ENCODE assay signal across 9 cellular contexts in the genomic region with DNA sequence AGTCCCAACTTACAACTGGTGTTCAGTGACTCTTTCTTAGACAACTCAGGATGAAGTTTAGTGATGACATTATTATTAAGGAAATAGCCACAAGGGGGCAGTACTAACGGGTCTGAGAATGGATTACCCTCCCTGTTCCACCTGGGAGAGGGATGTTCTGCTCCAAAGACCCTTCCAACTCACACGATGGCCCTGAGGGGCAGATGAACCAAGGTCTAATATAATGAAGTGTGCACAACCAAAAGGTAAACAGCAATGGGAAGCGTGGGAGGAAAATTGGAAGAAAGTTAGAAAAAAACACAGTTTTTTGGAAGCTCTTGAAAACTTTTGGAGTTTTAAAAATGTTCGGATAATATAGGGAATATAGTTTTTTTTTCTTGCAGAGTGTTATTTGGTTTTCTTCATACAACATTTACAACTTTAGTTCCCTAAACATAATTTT. TPM values are rescaled to one million over a fixed set of nuclear protein-coding genes. Genes with fewer than 3 reads are reported as not detected.
DNase-seq lines count a peak whose midpoint lies in the region; ATAC-seq, FAIRE-seq and TF ChIP-seq lines count a peak whose summit lies in the region.
"Had no signal": no experiment of that assay in that cellular context is flagged by ENCODE, and none has a peak within 500 bp of the region (broad histone marks: within the 10 kb centered on the region; RNA-seq: fewer than 3 reads in every experiment).

No MANE protein-coding gene starts in this region.

- no peak overlapping the region for H3K4me2 ChIP-seq in H9 (ENCODE audit: insufficient read depth, insufficient read length, low read length)
- no peak overlapping the region for H3K4me2 ChIP-seq in mammary epithelial cell (ENCODE audit: insufficient read depth, low read depth, low read length)

- no peaks in the 10 kb centered on the region for H3K36me3 Mint-ChIP-seq in H9 (ENCODE audit: insufficient read depth in 1 of 3, low read depth in 3 of 3)

- no peaks in the 10 kb centered on the region for H3K9me3 ChIP-seq in H9 (ENCODE audit: control insufficient read depth, low read depth, low read length)
- no peaks in the 10 kb centered on the region for H3K9me3 ChIP-seq in mammary epithelial cell (replicated peaks; ENCODE audit: insufficient read depth, low read length)
- H3K9me3 ChIP-seq in liver (ENCODE audit: control insufficient read depth in 4 of 4, low read length in 3 of 4) = no peaks in the 10 kb centered on the region

- DNase-seq in D721Med (ENCODE audit: insufficient read length, low spot score) (peak; percentile 57), H9 (no peak), NOMO-1 treated with DMSO at 0.1 percent for 48 hours (lab: John Stamatoyannopoulos, UW; ENCODE audit: unreplicated experiment) (peak; percentile 26), mammary epithelial cell (peak; percentile 17)

- no peak overlapping the region for H4K5ac ChIP-seq in H9 (ENCODE audit: insufficient read length, low read depth, low read length)

- no peak overlapping the region for H4K8ac ChIP-seq in H9 (replicated peaks; ENCODE audit: insufficient read length, low read depth, low read length)

- no peak overlapping the region for H2BK15ac ChIP-seq in H9 (ENCODE audit: low read depth, low read length)

- no peaks in the 10 kb centered on the region for H3K79me1 ChIP-seq in H9 (ENCODE audit: insufficient read depth, low read depth, low read length, poor library complexity, severe bottlenecking)

- in situ Hi-C loops in mammary epithelial cell (cut with MboI; ENCODE audit: low sequenced_read_pairs in 2 of 2) = no loop called here

- ATAC-seq in HG03196 (IDR thresholded peaks at IDR 0.05; ENCODE audit: unreplicated experiment) (no peak), HG02840 (IDR thresholded peaks at IDR 0.05; ENCODE audit: low FRiP score, unreplicated experiment) (no peak), GM18502 (IDR thresholded peaks at IDR 0.05; ENCODE audit: poor library complexity, unreplicated experiment) (no peak)

- H2BK12ac ChIP-seq in H9 (ENCODE audit: insufficient read length, low read depth, low read length) = no peak overlapping the region

- H4K20me1 ChIP-seq in H9 (ENCODE audit: control insufficient read depth, insufficient read depth, insufficient read length) = no peaks in the 10 kb centered on the region
- H4K20me1 ChIP-seq in mammary epithelial cell (ENCODE audit: insufficient read depth, low read length) = no peaks in the 10 kb centered on the region

- H3K9ac ChIP-seq in H9 (ENCODE audit: extremely low read depth, insufficient read length, low read length) (no peak overlapping the region), mammary epithelial cell (ENCODE audit: insufficient read depth, low read length) (no peak overlapping the region), liver (ENCODE audit: low read depth in 1 of 2, low read length in 2 of 2) (no peak overlapping the region)

- no peak overlapping the region for H3T11ph ChIP-seq in H9 (ENCODE audit: low read length)

- H3K23ac ChIP-seq in H9 (ENCODE audit: insufficient read length, low read depth, low read length) = no peak overlapping the region

- H3K27ac Mint-ChIP-seq in H9 = no peak overlapping the region

- H3K23me2 ChIP-seq in H9 (ENCODE audit: insufficient read length, low read depth, low read length, poor library complexity, severe bottlenecking) = no peaks in the 10 kb centered on the region

- H2AFZ ChIP-seq in H9 (ENCODE audit: low read length) (no peak overlapping the region), mammary epithelial cell (ENCODE audit: low read depth, low read length) (no peak overlapping the region)

- H2BK20ac ChIP-seq in H9 (ENCODE audit: low read depth, low read length, poor library complexity, severe bottlenecking) = no peak overlapping the region

- H3K18ac ChIP-seq in H9 (ENCODE audit: insufficient read length, low read depth, low read length) = no peak overlapping the region

- H3K4me3 Mint-ChIP-seq in H9 = no peak overlapping the region

- no peak overlapping the region for H3K4me3 ChIP-seq in mammary epithelial cell (replicated peaks in 1 of 3; ENCODE audit: insufficient read depth in 1 of 3, low read depth in 2 of 3, low read length in 3 of 3)
- H3K4me3 ChIP-seq in liver (ENCODE audit: low read depth in 1 of 3, low read length in 3 of 3) = no peak overlapping the region

- WGBS in H9 (ENCODE audit: extremely low coverage, insufficient read length, low lambda C conversion rate) = 100% methylated on average over 1 of the region's 4 CpGs
- WGBS in mammary epithelial cell (ENCODE audit: low coverage, missing lambda C conversion rate) = 25% methylated on average over 4 of the region's 4 CpGs
- WGBS in liver = 31% methylated on average over 4 of the region's 4 CpGs

- H3K9me3 Mint-ChIP-seq in H9 = no peaks in the 10 kb centered on the region

- H3K4ac ChIP-seq in H9 (ENCODE audit: low read depth, low read length) = no peak overlapping the region

- H3K27me3 Mint-ChIP-seq in H9 (ENCODE audit: low read depth) = peaks cover 4% of the 10 kb centered on the region

- peak; percentile 65 to 77 for TF ChIP-seq RAD21 in liver (IDR thresholded peaks at IDR 0.05)

- H3K36me3 ChIP-seq in mammary epithelial cell (ENCODE audit: insufficient read depth, low read length) (no peaks in the 10 kb centered on the region), liver (ENCODE audit: control insufficient read depth in 4 of 4, insufficient read depth in 3 of 4, low read depth in 1 of 4, low read length in 3 of 4) (no peaks in the 10 kb centered on the region)

- H3K27ac ChIP-seq in H9 (ENCODE audit: insufficient read length, low read depth, low read length) (no peak overlapping the region), mammary epithelial cell (ENCODE audit: insufficient read depth, low read depth, low read length) (no peak overlapping the region), liver (ENCODE audit: low read depth in 1 of 2, low read length in 2 of 2) (no peak overlapping the region)

- H3K14ac ChIP-seq in H9 (ENCODE audit: insufficient read depth, low read length) = no peak overlapping the region

- CTCF ChIA-PET in mammary epithelial cell (lab: Charles Lee; ENCODE audit: low non-redundant PET) = interaction anchor here (0.7 kb wide), 1 partner anchor 38 kb away, joined by 3 read pairs; no protein-coding TSS in a partner anchor

- no TSS peak for BruUV-seq in mammary epithelial cell (replicated peaks; lab: Mats Ljungman, UMichigan)

- H3K79me2 ChIP-seq in H9 (ENCODE audit: insufficient read depth, low read length) = no peaks in the 10 kb centered on the region
- no peaks in the 10 kb centered on the region for H3K79me2 ChIP-seq in mammary epithelial cell (ENCODE audit: insufficient read depth, low read length)

- H2BK5ac ChIP-seq in H9 (ENCODE audit: insufficient read length, low read length) = no peak overlapping the region

- H3K4me1 Mint-ChIP-seq in H9 = peaks cover 5 to 11% of the 10 kb centered on the region in 2 experiments

- H3K4me1 ChIP-seq in H9 (ENCODE audit: insufficient read depth, low read length) (no peaks in the 10 kb centered on the region), mammary epithelial cell (ENCODE audit: insufficient read depth, low read length) (no peaks in the 10 kb centered on the region), liver (ENCODE audit: control insufficient read depth in 4 of 4, insufficient read depth in 4 of 4, low read length in 3 of 4) (no peaks in the 10 kb centered on the region)

- H3K56ac ChIP-seq in H9 (ENCODE audit: insufficient read length, low read depth, low read length) = no peak overlapping the region

- dilution Hi-C loops in mammary epithelial cell (cut with HindIII; ENCODE audit: low sequenced_read_pairs) = no loop called here

- H4K91ac ChIP-seq in H9 (ENCODE audit: insufficient read length, low read depth, low read length) = no peak overlapping the region

- H2BK120ac ChIP-seq in H9 (ENCODE audit: low read depth, low read length, poor library complexity, severe bottlenecking) = no peak overlapping the region

- no peak overlapping the region for H2AK5ac ChIP-seq in H9 (ENCODE audit: insufficient read length, low read length)

- intact Hi-C loops in mammary epithelial cell (cut with micrococcal nuclease) = loop anchor here (1.0 to 2.0 kb wide), 3 partner anchors 106 to 337 kb away; no protein-coding TSS in a partner anchor

- peak; percentile 52 for TF ChIP-seq CTCF in D721Med (IDR thresholded peaks at IDR 0.05; ENCODE audit: insufficient read depth, missing control alignments)
- TF ChIP-seq CTCF in H9 (conservative IDR thresholded peaks at IDR 0.05) = peak; percentile 83
- TF ChIP-seq CTCF in mammary epithelial cell (conservative IDR thresholded peaks at IDR 0.05 in 1 of 2, IDR thresholded peaks at IDR 0.05 in 1 of 2; ENCODE audit: extremely low read depth in 1 of 2, insufficient read depth in 1 of 2, low read depth in 1 of 2, low read length in 2 of 2) = peak; percentile 47 to 63
- peak; percentile 42 for TF ChIP-seq CTCF in liver (IDR thresholded peaks at IDR 0.05; ENCODE audit: low read depth, low read length, missing input control)

- no peaks in the 10 kb centered on the region for H3K27me3 ChIP-seq in H9 (ENCODE audit: insufficient read depth, low read length)
- H3K27me3 ChIP-seq in mammary epithelial cell (ENCODE audit: insufficient read depth, low read length) = peaks cover 2% of the 10 kb centered on the region
- peaks cover 0 to 4% (median 2%) of the 10 kb centered on the region in 4 donors for H3K27me3 ChIP-seq in liver (ENCODE audit: control insufficient read depth in 4 of 4, insufficient read depth in 4 of 4, low read length in 3 of 4)

- peak; percentile 87 for FAIRE-seq in D721Med (lab: Jason Lieb, UNC)

TF ChIP-seq in liver, 16 proteins besides CTCF, POLR2A, EP300 and RAD21 (continues in another document):
- TF ChIP-seq TAF1 (conservative IDR thresholded peaks at IDR 0.05) (no peak), YY1 (IDR thresholded peaks at IDR 0.05) (no peak), HNF4A (conservative IDR thresholded peaks at IDR 0.05) (no peak)

RNA-seq across cellular contexts. Expression of gene FGF6, which starts 24.0 kb away (rescaled TPM):
- total RNA-seq in H9 (2021) (not detected in 2 replicates), mammary epithelial cell (not detected), liver (not detected)
- polyA plus RNA-seq in mammary epithelial cell (not detected), liver (not detected)
- polyA minus RNA-seq in mammary epithelial cell = not detected
- total RNA-seq: activated CD8-positive, alpha-beta memory T cell treated with anti-CD3 and anti-CD28 coated beads for 36 hours had no signal

RNA-seq across cellular contexts. Expression of gene FGF23, which starts 42.1 kb away (rescaled TPM):
- total RNA-seq in H9 (2021) (0.13 and 0.24 TPM in 2 replicates), mammary epithelial cell (not detected), liver (under 1 TPM in 1 of 2 donors, not detected in 1; 0.47 TPM)
- polyA plus RNA-seq in mammary epithelial cell (not detected), liver (under 1 TPM; 0.10 to 0.83 TPM)
- polyA minus RNA-seq in mammary epithelial cell = not detected
- total RNA-seq: activated CD8-positive, alpha-beta memory T cell treated with anti-CD3 and anti-CD28 coated beads for 36 hours had no signal
